1 cellular context compared by ENCODE assay signal in the genomic region with DNA sequence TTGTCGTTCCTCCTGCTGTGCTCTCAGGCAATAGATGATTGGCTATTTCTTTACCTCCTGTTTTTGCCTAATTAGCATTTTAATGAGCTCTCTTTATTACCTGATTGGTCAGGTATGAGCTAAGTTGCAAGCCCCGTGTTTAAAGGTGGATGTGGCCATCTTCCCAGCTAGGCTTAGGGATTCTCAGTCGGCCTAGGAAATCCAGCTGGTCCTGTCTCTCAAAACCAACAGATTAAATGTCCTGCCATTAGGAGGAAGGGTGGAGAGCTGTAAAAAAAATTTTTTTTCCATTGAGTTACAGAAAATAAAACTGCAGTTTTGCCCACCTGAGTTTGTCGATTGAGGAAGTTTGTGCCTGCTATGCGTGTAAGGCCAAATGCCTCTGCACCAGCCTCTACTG.
TF ChIP-seq lines count a peak whose summit lies in the region.

No MANE protein-coding gene starts in this region.

TF ChIP-seq in GM23338, 12 proteins besides CTCF, POLR2A, EP300 and RAD21:
- TF ChIP-seq, protein P1, sequence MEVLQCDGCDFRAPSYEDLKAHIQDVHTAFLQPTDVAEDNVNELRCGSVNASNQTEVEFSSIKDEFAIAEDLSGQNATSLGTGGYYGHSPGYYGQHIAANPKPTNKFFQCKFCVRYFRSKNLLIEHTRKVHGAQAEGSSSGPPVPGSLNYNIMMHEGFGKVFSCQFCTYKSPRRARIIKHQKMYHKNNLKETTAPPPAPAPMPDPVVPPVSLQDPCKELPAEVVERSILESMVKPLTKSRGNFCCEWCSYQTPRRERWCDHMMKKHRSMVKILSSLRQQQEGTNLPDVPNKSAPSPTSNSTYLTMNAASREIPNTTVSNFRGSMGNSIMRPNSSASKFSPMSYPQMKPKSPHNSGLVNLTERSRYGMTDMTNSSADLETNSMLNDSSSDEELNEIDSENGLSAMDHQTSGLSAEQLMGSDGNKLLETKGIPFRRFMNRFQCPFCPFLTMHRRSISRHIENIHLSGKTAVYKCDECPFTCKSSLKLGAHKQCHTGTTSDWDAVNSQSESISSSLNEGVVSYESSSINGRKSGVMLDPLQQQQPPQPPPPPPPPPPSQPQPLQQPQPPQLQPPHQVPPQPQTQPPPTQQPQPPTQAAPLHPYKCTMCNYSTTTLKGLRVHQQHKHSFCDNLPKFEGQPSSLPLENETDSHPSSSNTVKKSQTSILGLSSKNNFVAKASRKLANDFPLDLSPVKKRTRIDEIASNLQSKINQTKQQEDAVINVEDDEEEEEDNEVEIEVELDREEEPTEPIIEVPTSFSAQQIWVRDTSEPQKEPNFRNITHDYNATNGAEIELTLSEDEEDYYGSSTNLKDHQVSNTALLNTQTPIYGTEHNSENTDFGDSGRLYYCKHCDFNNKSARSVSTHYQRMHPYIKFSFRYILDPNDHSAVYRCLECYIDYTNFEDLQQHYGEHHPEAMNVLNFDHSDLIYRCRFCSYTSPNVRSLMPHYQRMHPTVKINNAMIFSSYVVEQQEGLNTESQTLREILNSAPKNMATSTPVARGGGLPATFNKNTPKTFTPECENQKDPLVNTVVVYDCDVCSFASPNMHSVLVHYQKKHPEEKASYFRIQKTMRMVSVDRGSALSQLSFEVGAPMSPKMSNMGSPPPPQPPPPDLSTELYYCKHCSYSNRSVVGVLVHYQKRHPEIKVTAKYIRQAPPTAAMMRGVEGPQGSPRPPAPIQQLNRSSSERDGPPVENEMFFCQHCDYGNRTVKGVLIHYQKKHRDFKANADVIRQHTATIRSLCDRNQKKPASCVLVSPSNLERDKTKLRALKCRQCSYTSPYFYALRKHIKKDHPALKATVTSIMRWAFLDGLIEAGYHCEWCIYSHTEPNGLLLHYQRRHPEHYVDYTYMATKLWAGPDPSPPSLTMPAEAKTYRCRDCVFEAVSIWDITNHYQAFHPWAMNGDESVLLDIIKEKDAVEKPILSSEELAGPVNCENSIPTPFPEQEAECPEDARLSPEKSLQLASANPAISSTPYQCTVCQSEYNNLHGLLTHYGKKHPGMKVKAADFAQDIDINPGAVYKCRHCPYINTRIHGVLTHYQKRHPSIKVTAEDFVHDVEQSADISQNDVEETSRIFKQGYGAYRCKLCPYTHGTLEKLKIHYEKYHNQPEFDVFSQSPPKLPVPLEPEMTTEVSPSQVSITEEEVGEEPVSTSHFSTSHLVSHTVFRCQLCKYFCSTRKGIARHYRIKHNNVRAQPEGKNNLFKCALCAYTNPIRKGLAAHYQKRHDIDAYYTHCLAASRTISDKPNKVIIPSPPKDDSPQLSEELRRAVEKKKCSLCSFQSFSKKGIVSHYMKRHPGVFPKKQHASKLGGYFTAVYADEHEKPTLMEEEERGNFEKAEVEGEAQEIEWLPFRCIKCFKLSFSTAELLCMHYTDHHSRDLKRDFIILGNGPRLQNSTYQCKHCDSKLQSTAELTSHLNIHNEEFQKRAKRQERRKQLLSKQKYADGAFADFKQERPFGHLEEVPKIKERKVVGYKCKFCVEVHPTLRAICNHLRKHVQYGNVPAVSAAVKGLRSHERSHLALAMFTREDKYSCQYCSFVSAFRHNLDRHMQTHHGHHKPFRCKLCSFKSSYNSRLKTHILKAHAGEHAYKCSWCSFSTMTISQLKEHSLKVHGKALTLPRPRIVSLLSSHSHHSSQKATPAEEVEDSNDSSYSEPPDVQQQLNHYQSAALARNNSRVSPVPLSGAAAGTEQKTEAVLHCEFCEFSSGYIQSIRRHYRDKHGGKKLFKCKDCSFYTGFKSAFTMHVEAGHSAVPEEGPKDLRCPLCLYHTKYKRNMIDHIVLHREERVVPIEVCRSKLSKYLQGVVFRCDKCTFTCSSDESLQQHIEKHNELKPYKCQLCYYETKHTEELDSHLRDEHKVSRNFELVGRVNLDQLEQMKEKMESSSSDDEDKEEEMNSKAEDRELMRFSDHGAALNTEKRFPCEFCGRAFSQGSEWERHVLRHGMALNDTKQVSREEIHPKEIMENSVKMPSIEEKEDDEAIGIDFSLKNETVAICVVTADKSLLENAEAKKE (CRISPR knock-in tag; IDR thresholded peaks at IDR 0.05), result no peak
- TF ChIP-seq EZH2 (IDR thresholded peaks at IDR 0.05; ENCODE audit: low read depth, unreplicated experiment) (no peak), NANOG (IDR thresholded peaks at IDR 0.05; ENCODE audit: borderline replicate concordance) (no peak), EZH2phosphoT487 (IDR thresholded peaks at IDR 0.05; ENCODE audit: unreplicated experiment) (no peak), ZNF114 (CRISPR knock-in tag; IDR thresholded peaks at IDR 0.05) (no peak), STAT1 (IDR thresholded peaks at IDR 0.05; ENCODE audit: unreplicated experiment) (no peak), JUNB (IDR thresholded peaks at IDR 0.05; ENCODE audit: unreplicated experiment) (no peak), CREB1 (CRISPR knock-in tag; IDR thresholded peaks at IDR 0.05; ENCODE audit: low read depth) (no peak), ZNF331 (CRISPR knock-in tag; IDR thresholded peaks at IDR 0.05; ENCODE audit: low read depth) (no peak), POLR2AphosphoS5 (IDR thresholded peaks at IDR 0.05; ENCODE audit: low read depth) (no peak)
- TF ChIP-seq, protein P2, sequence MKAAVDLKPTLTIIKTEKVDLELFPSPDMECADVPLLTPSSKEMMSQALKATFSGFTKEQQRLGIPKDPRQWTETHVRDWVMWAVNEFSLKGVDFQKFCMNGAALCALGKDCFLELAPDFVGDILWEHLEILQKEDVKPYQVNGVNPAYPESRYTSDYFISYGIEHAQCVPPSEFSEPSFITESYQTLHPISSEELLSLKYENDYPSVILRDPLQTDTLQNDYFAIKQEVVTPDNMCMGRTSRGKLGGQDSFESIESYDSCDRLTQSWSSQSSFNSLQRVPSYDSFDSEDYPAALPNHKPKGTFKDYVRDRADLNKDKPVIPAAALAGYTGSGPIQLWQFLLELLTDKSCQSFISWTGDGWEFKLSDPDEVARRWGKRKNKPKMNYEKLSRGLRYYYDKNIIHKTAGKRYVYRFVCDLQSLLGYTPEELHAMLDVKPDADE (IDR thresholded peaks at IDR 0.05), result no peak
- TF ChIP-seq, protein P3, sequence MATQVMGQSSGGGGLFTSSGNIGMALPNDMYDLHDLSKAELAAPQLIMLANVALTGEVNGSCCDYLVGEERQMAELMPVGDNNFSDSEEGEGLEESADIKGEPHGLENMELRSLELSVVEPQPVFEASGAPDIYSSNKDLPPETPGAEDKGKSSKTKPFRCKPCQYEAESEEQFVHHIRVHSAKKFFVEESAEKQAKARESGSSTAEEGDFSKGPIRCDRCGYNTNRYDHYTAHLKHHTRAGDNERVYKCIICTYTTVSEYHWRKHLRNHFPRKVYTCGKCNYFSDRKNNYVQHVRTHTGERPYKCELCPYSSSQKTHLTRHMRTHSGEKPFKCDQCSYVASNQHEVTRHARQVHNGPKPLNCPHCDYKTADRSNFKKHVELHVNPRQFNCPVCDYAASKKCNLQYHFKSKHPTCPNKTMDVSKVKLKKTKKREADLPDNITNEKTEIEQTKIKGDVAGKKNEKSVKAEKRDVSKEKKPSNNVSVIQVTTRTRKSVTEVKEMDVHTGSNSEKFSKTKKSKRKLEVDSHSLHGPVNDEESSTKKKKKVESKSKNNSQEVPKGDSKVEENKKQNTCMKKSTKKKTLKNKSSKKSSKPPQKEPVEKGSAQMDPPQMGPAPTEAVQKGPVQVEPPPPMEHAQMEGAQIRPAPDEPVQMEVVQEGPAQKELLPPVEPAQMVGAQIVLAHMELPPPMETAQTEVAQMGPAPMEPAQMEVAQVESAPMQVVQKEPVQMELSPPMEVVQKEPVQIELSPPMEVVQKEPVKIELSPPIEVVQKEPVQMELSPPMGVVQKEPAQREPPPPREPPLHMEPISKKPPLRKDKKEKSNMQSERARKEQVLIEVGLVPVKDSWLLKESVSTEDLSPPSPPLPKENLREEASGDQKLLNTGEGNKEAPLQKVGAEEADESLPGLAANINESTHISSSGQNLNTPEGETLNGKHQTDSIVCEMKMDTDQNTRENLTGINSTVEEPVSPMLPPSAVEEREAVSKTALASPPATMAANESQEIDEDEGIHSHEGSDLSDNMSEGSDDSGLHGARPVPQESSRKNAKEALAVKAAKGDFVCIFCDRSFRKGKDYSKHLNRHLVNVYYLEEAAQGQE (IDR thresholded peaks at IDR 0.05; ENCODE audit: unreplicated experiment), result no peak
TF ChIP-seq in GM23338: peak in this region for 0.
